ENCODE assay signal across 17 cellular contexts in the genomic region with DNA sequence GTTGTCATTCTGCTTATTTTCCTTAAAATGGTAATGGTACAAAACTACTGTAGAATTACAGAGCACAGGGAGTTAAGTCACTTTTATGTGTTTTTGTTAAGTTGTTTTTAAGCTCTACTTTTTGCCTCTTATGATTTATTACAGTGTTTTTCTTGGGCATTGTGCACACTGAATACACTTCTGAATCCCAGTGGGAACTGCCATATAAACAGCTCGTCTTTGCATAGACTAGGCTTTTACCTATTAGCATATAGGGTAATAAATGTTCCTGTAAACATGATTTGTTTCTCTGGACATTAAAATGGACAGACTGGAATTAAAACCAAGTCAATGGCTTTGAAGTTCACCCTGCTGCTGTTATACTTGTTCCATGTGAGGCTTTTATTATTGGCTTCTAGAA.
"Had no signal": no experiment of that assay in that cellular context is flagged by ENCODE, and none has a peak within 500 bp of the region (broad histone marks: within the 10 kb centered on the region; RNA-seq: fewer than 3 reads in every experiment).

No MANE protein-coding gene starts in this region.

- DNase-seq: activated CD4-positive, alpha-beta T cell treated with anti-CD3 and anti-CD28 coated beads for 4 hours; activated effector memory CD4-positive, alpha-beta T cell treated with Interleukin-2 at 50 U/mL for 16 hours; activated naive CD8-positive, alpha-beta T cell treated with anti-CD3 and anti-CD28 coated beads, Interleukin-2, amount 10 ng/mL, durations not matched to agents 7 days and 5 days; activated T-cell treated with anti-CD3 and anti-CD28 coated beads for 4 hours; dorsolateral prefrontal cortex; esophagus squamous epithelium; foreskin keratinocyte; left colon; mammary epithelial cell; stimulated activated CD4-positive, alpha-beta T cell treated with anti-CD3 and anti-CD28 coated beads, Interleukin-15, amount 100 ng/mL, for 24 hours; stimulated activated CD4-positive, alpha-beta T cell treated with anti-CD3 and anti-CD28 coated beads, Interleukin-4, amount 100 ng/mL, for 24 hours; T-helper 1 cell; trophoblast cell; WERI-Rb-1 had no signal

- FAIRE-seq: bronchial epithelial cell had no signal

- H3K9me3 ChIP-seq: ascending aorta, esophagus squamous epithelium had no signal

- H3K27me3 ChIP-seq: ascending aorta, dorsolateral prefrontal cortex, esophagus squamous epithelium, foreskin keratinocyte had no signal

- H3K4me3 ChIP-seq: dorsolateral prefrontal cortex, esophagus squamous epithelium, SK-N-MC had no signal

- H3K27ac ChIP-seq: foreskin keratinocyte, SK-N-MC, WERI-Rb-1 had no signal

- ATAC-seq: foreskin keratinocyte, left colon had no signal

- H3K36me3 ChIP-seq: ascending aorta, esophagus squamous epithelium, WERI-Rb-1 had no signal
